In the genomic region with DNA sequence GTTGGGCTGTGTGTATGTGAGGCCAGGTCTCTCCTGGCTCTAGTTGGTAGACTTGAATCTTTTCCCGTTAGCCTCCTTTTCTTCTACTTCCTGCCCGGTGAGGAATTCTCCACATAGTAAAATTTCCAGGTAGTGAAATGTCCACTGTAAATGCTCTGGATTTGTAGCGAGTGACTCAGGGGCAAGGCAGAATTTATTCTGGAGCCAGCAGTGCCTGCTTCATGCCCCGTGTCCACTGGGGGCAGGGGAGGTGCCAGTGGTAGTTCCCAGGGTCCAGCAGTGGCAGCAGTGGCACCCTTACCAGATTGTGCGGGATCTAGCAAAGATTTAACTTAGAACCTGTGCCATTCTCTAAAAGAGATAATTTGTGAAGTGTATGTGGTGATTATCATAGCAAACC, we compare ENCODE assay signal across 22 cellular contexts.
DNase-seq lines count a peak whose midpoint lies in the region; ATAC-seq, FAIRE-seq and TF ChIP-seq lines count a peak whose summit lies in the region.
"Had no signal": no experiment of that assay in that cellular context is flagged by ENCODE, and none has a peak within 500 bp of the region (broad histone marks: within the 10 kb centered on the region; RNA-seq: fewer than 3 reads in every experiment).

No MANE protein-coding gene starts in this region.

- TF ChIP-seq POLR2A in A549 (IDR thresholded peaks at IDR 0.05; ENCODE audit: low read length) (no peak), K562 (conservative IDR thresholded peaks at IDR 0.05) (no peak)

- H3K4me3 ChIP-seq in A549 (no peak overlapping the region), HFF-Myc (replicated peaks; ENCODE audit: low read depth, low read length) (no peak overlapping the region), K562 (no peak overlapping the region), mesenchymal stem cell (ENCODE audit: insufficient read depth in 1 of 2, low read depth in 1 of 2, low read length in 2 of 2) (no peak overlapping the region)
- H3K4me3 ChIP-seq: Peyer's patch had no signal

- H3K4me1 ChIP-seq in A549 (peaks cover 16% of the 10 kb centered on the region), K562 (replicated peaks in 1 of 2; ENCODE audit: control insufficient read depth in 2 of 2, insufficient read depth in 2 of 2, low read length in 2 of 2) (no peaks in the 10 kb centered on the region; a peak in 1 of 5 replicates), mesenchymal stem cell (ENCODE audit: control insufficient read depth, insufficient read depth, low read depth, low read length) (no peaks in the 10 kb centered on the region)
- H3K4me1 ChIP-seq: Peyer's patch had no signal

- no peak overlapping the region for H2AK5ac ChIP-seq in mesenchymal stem cell (ENCODE audit: low read length, severe bottlenecking)

- no TSS peak for BruUV-seq in K562 (replicated peaks; lab: Mats Ljungman, UMichigan)

- no peaks in the 10 kb centered on the region for H4K20me1 ChIP-seq in K562 (replicated peaks; ENCODE audit: control insufficient read depth, insufficient read depth, low read length)

- H3K79me1 ChIP-seq in mesenchymal stem cell (replicated peaks; ENCODE audit: low read length, poor library complexity, severe bottlenecking): no peaks in the 10 kb centered on the region

- H2AFZ ChIP-seq in K562 (ENCODE audit: low read depth, low read length) (no peak overlapping the region), mesenchymal stem cell (ENCODE audit: low read depth, low read length) (no peak overlapping the region)

- H3K27ac ChIP-seq in A549 (peak overlapping the region in 1 of 2 experiments; percentile 90; a peak in 3 of 6 replicates), K562 (ENCODE audit: extremely low read depth, low read depth, low read length) (no peak overlapping the region), mesenchymal stem cell (ENCODE audit: low read length, poor library complexity, severe bottlenecking) (no peak overlapping the region)
- H3K27ac ChIP-seq: Peyer's patch had no signal

- in situ Hi-C loops in K562 (cut with MboI): loop anchor here (10.0 kb wide), 1 partner anchor 1295 kb away; no protein-coding TSS in a partner anchor

- H2BK15ac ChIP-seq in mesenchymal stem cell (ENCODE audit: low read depth, poor library complexity, severe bottlenecking): no peak overlapping the region

- H4K8ac ChIP-seq in mesenchymal stem cell (ENCODE audit: low read length): no peak overlapping the region

- H3K27me3 ChIP-seq in K562 (ENCODE audit: control insufficient read depth in 2 of 2, insufficient read depth in 2 of 2, low read length in 2 of 2): peaks cover 27 to 45% of the 10 kb centered on the region in 2 experiments
- H3K27me3 ChIP-seq in mesenchymal stem cell (ENCODE audit: control insufficient read depth in 1 of 2, insufficient read depth in 1 of 2, low read length in 2 of 2): no peaks in the 10 kb centered on the region
- H3K27me3 ChIP-seq: Peyer's patch had no signal

- H3K79me2 ChIP-seq in K562 (ENCODE audit: control insufficient read depth, insufficient read depth, low read length): no peaks in the 10 kb centered on the region

- FAIRE-seq in A549 (lab: Jason Lieb, UNC): no peak
- no peak for FAIRE-seq in K562 (lab: Jason Lieb, UNC)
- FAIRE-seq: colon, endometrium had no signal

- peak overlapping the region; percentile 15 to 30 for H3K4ac ChIP-seq in mesenchymal stem cell (ENCODE audit: low read depth in 1 of 2, low read length in 2 of 2)

- no peak overlapping the region for H2BK12ac ChIP-seq in mesenchymal stem cell (ENCODE audit: low read length in 2 of 2)

- DNase-seq in A549 (ENCODE audit: low read depth in 1 of 2, low spot score in 1 of 2) (peak in 1 of 2 experiments; percentile 49), HFF-Myc (ENCODE audit: extremely low read depth, low read depth) (no peak), K562 (ENCODE audit: extremely low read depth in 1 of 4, low spot score in 3 of 4) (no peak), mesenchymal stem cell (no peak), mesenteric fat pad (ENCODE audit: low spot score) (no peak), HUDEP-2 (lab: John Stamatoyannopoulos, UW; ENCODE audit: unreplicated experiment in 76 of 76) (no peak)
- DNase-seq: activated CD4-positive, alpha-beta T cell treated with anti-CD3 and anti-CD28 coated beads, Interleukin-2, amount 10 ng/mL, durations not matched to agents 24 days and 14 days; activated naive CD4-positive, alpha-beta T cell; anterior cingulate cortex; foreskin melanocyte; HCEC 1CT; Karpas-422; left cardiac atrium; midbrain; NCI-H1417; Peyer's patch; stimulated activated CD4-positive, alpha-beta T cell treated with anti-CD3 and anti-CD28 coated beads, Interleukin-15, amount 100 ng/mL, for 24 hours had no signal

- no peak overlapping the region for H3K18ac ChIP-seq in mesenchymal stem cell (ENCODE audit: low read depth in 1 of 2, low read length in 2 of 2)

- H3K36me3 ChIP-seq in K562 (ENCODE audit: control insufficient read depth, insufficient read depth, low read length) (no peaks in the 10 kb centered on the region), mesenchymal stem cell (ENCODE audit: control insufficient read depth in 1 of 2, insufficient read depth in 2 of 2, low read depth in 1 of 2, low read length in 2 of 2) (no peaks in the 10 kb centered on the region)
- H3K36me3 ChIP-seq: Peyer's patch had no signal

- H2BK120ac ChIP-seq in mesenchymal stem cell (ENCODE audit: low read depth, low read length): no peak overlapping the region

- H3K9me3 ChIP-seq in A549 (peaks cover 7% of the 10 kb centered on the region; the same call in 2 of the 3 replicates), K562 (replicated peaks; ENCODE audit: control insufficient read depth, insufficient read depth, low read depth, low read length) (no peaks in the 10 kb centered on the region), mesenchymal stem cell (ENCODE audit: control insufficient read depth, low read length) (no peaks in the 10 kb centered on the region)
- H3K9me3 ChIP-seq: Peyer's patch had no signal

- TF ChIP-seq CTCF in A549 (IDR thresholded peaks at IDR 0.05): no peak
- peak; percentile 22 for TF ChIP-seq CTCF in HFF-Myc (IDR thresholded peaks at IDR 0.05; ENCODE audit: low read depth, low read length, missing control alignments)
- TF ChIP-seq CTCF in K562 (IDR thresholded peaks at IDR 0.05 in 2 of 3, conservative IDR thresholded peaks at IDR 0.05 in 1 of 3; ENCODE audit: insufficient read depth in 2 of 3, low read depth in 1 of 3, low read length in 3 of 3): peak; percentile 31 to 49 (median 37); a peak in 4 of 6 replicates

- H2BK5ac ChIP-seq in mesenchymal stem cell (ENCODE audit: low read depth, low read length, poor library complexity, severe bottlenecking): peak overlapping the region; percentile 8

- no peak overlapping the region for H4K91ac ChIP-seq in mesenchymal stem cell (ENCODE audit: low read length)

- no peak overlapping the region for H3K14ac ChIP-seq in mesenchymal stem cell (ENCODE audit: low read length in 2 of 2)

- H3K23ac ChIP-seq in mesenchymal stem cell (ENCODE audit: low read length in 2 of 2): no peak overlapping the region

- TF ChIP-seq EP300 in A549 (IDR thresholded peaks at IDR 0.05) (no peak), K562 (IDR thresholded peaks at IDR 0.05; ENCODE audit: low read length) (no peak)

- CTCF ChIA-PET in A549 (lab: Yijun Ruan, JAX): interaction anchor here (0.5 to 1.6 kb wide), 3 partner anchors 12 to 1548 kb away, joined by 3 to 8 read pairs (median 3); no protein-coding TSS in a partner anchor
- CTCF ChIA-PET in K562 (lab: Yijun Ruan, JAX; ENCODE audit: low intra/inter-chr PET ratio): no interaction called here

- intact Hi-C loops in K562 (cut with micrococcal nuclease): loop anchor here (5.0 to 10.0 kb wide), 3 partner anchors 193 to 1533 kb away; no protein-coding TSS in a partner anchor

- 77% methylated on average over 5 of the region's 5 CpGs for WGBS in A549 (ENCODE audit: missing lambda C conversion rate)
- WGBS in K562 (ENCODE audit: insufficient coverage, low coverage, missing lambda C conversion rate): 0% methylated on average over 5 of the region's 5 CpGs
- WGBS in mesenchymal stem cell: 87% methylated on average over 4 of the region's 5 CpGs

- H3K9me1 ChIP-seq in K562 (ENCODE audit: control insufficient read depth, insufficient read depth, low read length): no peaks in the 10 kb centered on the region

- TF ChIP-seq RAD21 in A549 (conservative IDR thresholded peaks at IDR 0.05 in 1 of 2, IDR thresholded peaks at IDR 0.05 in 1 of 2) (peak in 1 of 2 experiments; percentile 28; a peak in 2 of 5 replicates), K562 (CRISPR knock-in tag; conservative IDR thresholded peaks at IDR 0.05 in 1 of 2, IDR thresholded peaks at IDR 0.05 in 1 of 2) (no peak)

- H3K4me2 ChIP-seq in A549: no peak overlapping the region
- no peak overlapping the region for H3K4me2 ChIP-seq in K562 (ENCODE audit: insufficient read depth, low read length)
- H3K4me2 ChIP-seq in mesenchymal stem cell (ENCODE audit: low read length, poor library complexity, severe bottlenecking): no peak overlapping the region

- no peak overlapping the region for H3K9ac ChIP-seq in K562 (ENCODE audit: insufficient read depth in 1 of 2, low read depth in 2 of 2, low read length in 2 of 2)
- H3K9ac ChIP-seq in mesenchymal stem cell (ENCODE audit: low read length): no peak overlapping the region

- POLR2A ChIA-PET in A549 (lab: Yijun Ruan, JAX) (no interaction called here), K562 (lab: Yijun Ruan, JAX) (no interaction called here)

- peak; percentile 50 to 66; a peak in 4 of 6 replicates for ATAC-seq in A549
- peak; percentile 64 for ATAC-seq in K562
- no peak for ATAC-seq in GM21825 (IDR thresholded peaks at IDR 0.05; ENCODE audit: unreplicated experiment)
- no peak for ATAC-seq in HG03039 (IDR thresholded peaks at IDR 0.05; ENCODE audit: unreplicated experiment)
- ATAC-seq: left cardiac atrium; stimulated activated effector memory CD8-positive, alpha-beta T cell treated with anti-CD3 and anti-CD28 coated beads, Interleukin-12 subunit alpha, Interleukin-12 subunit beta, amount 100 ng/mL, for 72 hours had no signal

TF ChIP-seq in A549, 52 proteins besides CTCF, POLR2A, EP300 and RAD21:
- TF ChIP-seq MYC (IDR thresholded peaks at IDR 0.05; ENCODE audit: borderline replicate concordance, low read length) (no peak), FOSL2 (IDR thresholded peaks at IDR 0.05) (no peak), FOSL2 (CRISPR knock-in tag; IDR thresholded peaks at IDR 0.05) (0 out of 2 replicates have a peak, but pooled peaks have one; percentile 3), HDAC2 (IDR thresholded peaks at IDR 0.05) (no peak)
TF ChIP-seq in A549: peak in this region for 1.

TF ChIP-seq in K562, 482 proteins besides CTCF, POLR2A, EP300 and RAD21:
- TF ChIP-seq ZNF717 (CRISPR knock-in tag; IDR thresholded peaks at IDR 0.05) (no peak), NFIC (IDR thresholded peaks at IDR 0.05) (no peak), ARID2 (IDR thresholded peaks at IDR 0.05) (no peak), SRSF3 (IDR thresholded peaks at IDR 0.05; ENCODE audit: insufficient read depth, low read length) (no peak), ZNF584 (CRISPR knock-in tag; IDR thresholded peaks at IDR 0.05; ENCODE audit: low read depth) (no peak), PHTF2 (CRISPR knock-in tag; IDR thresholded peaks at IDR 0.05) (no peak)

Comparison
In these comparisons a context has a peak if more than half of its experiments do, and no peak if none do; other contexts are left out.
1. ATAC-seq: peak in A549 (2 of 2) and K562 (single experiment); none in GM21825 (single experiment) and HG03039 (single experiment).
2. Of the 35 proteins assayed by ChIP-seq in both K562 and A549: peak only in K562: CTCF; only in A549: none; in both: none; in neither: 33; mixed calls (peak in some experiments, not most) for 1.